Comparison of ENCODE assay signal across 8 cellular contexts in the genomic region with DNA sequence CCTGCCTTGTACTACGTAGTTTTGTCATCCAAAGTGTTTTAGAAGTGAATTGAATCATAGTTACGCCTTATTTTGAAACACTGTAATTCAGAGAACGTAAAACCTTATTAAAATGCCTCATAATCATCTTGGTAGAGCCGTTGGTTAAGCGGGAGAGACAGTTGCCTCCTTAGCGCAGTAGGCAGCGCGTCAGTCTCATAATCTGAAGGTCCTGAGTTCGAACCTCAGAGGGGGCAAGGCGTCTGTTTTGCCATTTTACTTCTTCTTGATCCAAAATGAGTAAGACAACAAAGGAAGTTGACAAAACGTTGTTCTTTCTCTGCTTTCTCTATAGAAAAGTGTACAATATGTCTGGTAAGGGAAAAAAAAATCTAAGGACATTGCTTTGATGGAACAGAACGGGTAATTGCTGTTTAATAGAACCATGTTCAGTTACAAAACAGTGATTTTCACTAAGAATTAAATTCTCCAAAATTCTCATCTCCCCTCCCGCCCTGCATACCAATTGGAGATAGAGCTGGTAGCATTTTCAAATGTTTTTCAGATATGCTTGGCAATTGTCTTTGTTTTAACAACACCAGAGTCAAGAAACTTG. TPM values are rescaled to one million over a fixed set of nuclear protein-coding genes. Genes with fewer than 3 reads are reported as not detected.
DNase-seq lines count a peak whose midpoint lies in the region; ATAC-seq and TF ChIP-seq lines count a peak whose summit lies in the region.

No MANE protein-coding gene starts in this region.

- H3K36me3 Mint-ChIP-seq in stimulated activated memory B cell treated with anti-CD40 and anti-IgM and Interleukin-4, amounts not matched to agents 10 μg/mL and 1 μg/mL and 100 μg/mL, for 72 hours: no peaks in the 10 kb centered on the region

- no peaks in the 10 kb centered on the region for H3K9me3 ChIP-seq in OCI-LY1 (ENCODE audit: low read length)
- no peaks in the 10 kb centered on the region for H3K9me3 ChIP-seq in muscle layer of colon (ENCODE audit: low read length)

- H3K27me3 Mint-ChIP-seq in stimulated activated memory B cell treated with anti-CD40 and anti-IgM and Interleukin-4, amounts not matched to agents 10 μg/mL and 1 μg/mL and 100 μg/mL, for 72 hours: no peaks in the 10 kb centered on the region

- peak overlapping the region; percentile 56 for H3K27ac Mint-ChIP-seq in stimulated activated memory B cell treated with anti-CD40 and anti-IgM and Interleukin-4, amounts not matched to agents 10 μg/mL and 1 μg/mL and 100 μg/mL, for 72 hours

- peak; percentile 45 for DNase-seq in AG20443 (ENCODE audit: low spot score)
- peak; percentile 62 for DNase-seq in activated T-cell treated with anti-CD3 and anti-CD28 coated beads, Interleukin-2, amount 50 U/mL, for 1 hour

- 0 out of 2 replicates have a peak, but pooled peaks cover 4% of the 10 kb centered on the region for H3F3A ChIP-seq in OCI-LY1 (ENCODE audit: insufficient read depth, low read length)

- no peaks in the 10 kb centered on the region for H3K36me3 ChIP-seq in OCI-LY1 (ENCODE audit: insufficient read depth, low read length)
- H3K36me3 ChIP-seq in muscle layer of colon (ENCODE audit: insufficient read depth, low read length): no peaks in the 10 kb centered on the region

- ATAC-seq in HG03439 (IDR thresholded peaks at IDR 0.05; ENCODE audit: unreplicated experiment): peak; percentile 36
- ATAC-seq in esophagus mucosa: peak; percentile 37
- ATAC-seq in stimulated activated memory B cell treated with anti-CD40 and anti-IgM and Interleukin-4, amounts not matched to agents 10 μg/mL and 1 μg/mL and 100 μg/mL, for 72 hours: peak; percentile 37
- ATAC-seq in HG02642 (IDR thresholded peaks at IDR 0.05; ENCODE audit: poor library complexity, unreplicated experiment): no peak

- H3K79me2 ChIP-seq in OCI-LY1 (ENCODE audit: insufficient read depth, low read length): no peaks in the 10 kb centered on the region

- peaks cover 38% of the 10 kb centered on the region for H3K4me1 Mint-ChIP-seq in stimulated activated memory B cell treated with anti-CD40 and anti-IgM and Interleukin-4, amounts not matched to agents 10 μg/mL and 1 μg/mL and 100 μg/mL, for 72 hours

- H3K4me3 ChIP-seq in OCI-LY1 (ENCODE audit: low read depth, low read length, poor library complexity, severe bottlenecking) (peak overlapping the region; percentile 79), muscle layer of colon (ENCODE audit: low read depth in 1 of 2, low read length in 2 of 2) (peak overlapping the region; percentile 71 to 76)

- no peaks in the 10 kb centered on the region for H3K9me3 Mint-ChIP-seq in stimulated activated memory B cell treated with anti-CD40 and anti-IgM and Interleukin-4, amounts not matched to agents 10 μg/mL and 1 μg/mL and 100 μg/mL, for 72 hours

- peaks cover 45% of the 10 kb centered on the region for H3K4me1 ChIP-seq in OCI-LY1 (ENCODE audit: insufficient read depth, low read length, severe bottlenecking)
- H3K4me1 ChIP-seq in muscle layer of colon (ENCODE audit: insufficient read depth, low read length): peaks cover 21% of the 10 kb centered on the region

- H3K27me3 ChIP-seq in OCI-LY1 (ENCODE audit: insufficient read depth, low read length) (no peaks in the 10 kb centered on the region), muscle layer of colon (ENCODE audit: control insufficient read depth in 1 of 2, insufficient read depth in 2 of 2, low read length in 2 of 2) (no peaks in the 10 kb centered on the region)

- H2AFZ ChIP-seq in OCI-LY1 (ENCODE audit: low read length): peak overlapping the region; percentile 40; the same call in 1 of the 2 replicates

- H3K27ac ChIP-seq in OCI-LY1 (ENCODE audit: low read depth, low read length, poor library complexity, severe bottlenecking): peak overlapping the region; percentile 46
- H3K27ac ChIP-seq in muscle layer of colon (ENCODE audit: low read depth, low read length): peak overlapping the region; percentile 45

- TF ChIP-seq CTCF in OCI-LY1 (IDR thresholded peaks at IDR 0.05; ENCODE audit: low read length): no peak

- H3K9ac ChIP-seq in OCI-LY1 (ENCODE audit: low read length) (peak overlapping the region; percentile 73), muscle layer of colon (ENCODE audit: low read length) (peak overlapping the region; percentile 86)

- H3K4me3 Mint-ChIP-seq in stimulated activated memory B cell treated with anti-CD40 and anti-IgM and Interleukin-4, amounts not matched to agents 10 μg/mL and 1 μg/mL and 100 μg/mL, for 72 hours: peak overlapping the region; percentile 80

- H4K20me1 ChIP-seq in OCI-LY1 (ENCODE audit: insufficient read depth, low read length): no peaks in the 10 kb centered on the region

- no peaks in the 10 kb centered on the region for H3K9me2 ChIP-seq in OCI-LY1 (ENCODE audit: low read depth, low read length)

- H3K4me2 ChIP-seq in OCI-LY1 (ENCODE audit: low read length): peak overlapping the region; percentile 79

RNA-seq across cellular contexts. Expression of a gene that starts 20.7 kb away (rescaled TPM):
- total RNA-seq in esophagus mucosa: 22.0 TPM
